In the genomic region with DNA sequence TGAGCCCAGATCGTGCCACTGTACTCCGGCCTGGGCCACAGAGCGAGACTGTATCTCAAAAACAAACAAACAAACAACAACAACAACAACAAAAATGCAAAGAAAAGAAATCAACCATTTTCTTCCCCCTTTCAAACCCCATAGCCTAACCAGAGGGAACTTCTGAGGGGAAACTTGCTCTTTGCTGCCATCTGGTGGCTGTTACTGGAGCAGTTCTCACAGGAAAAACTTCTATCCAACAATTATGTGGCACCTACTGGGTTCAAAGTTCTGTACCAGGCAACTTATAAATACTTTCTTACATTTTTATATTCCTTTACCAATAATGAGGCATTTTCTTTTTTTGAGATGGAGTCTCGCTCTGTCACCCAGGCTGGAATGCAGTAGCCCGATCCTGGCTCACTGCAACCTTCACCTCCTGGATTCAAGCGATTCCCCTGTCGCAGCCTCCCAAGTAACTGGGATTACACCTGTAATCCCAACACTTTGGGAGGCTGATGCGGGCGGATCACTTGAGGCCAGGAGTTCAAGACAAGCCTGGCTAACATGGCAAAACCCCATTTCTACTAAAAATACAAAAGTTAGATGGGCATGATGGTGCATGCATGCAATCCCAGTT, we compare ENCODE assay signal across 8 cellular contexts. TPM values are rescaled to one million over a fixed set of nuclear protein-coding genes. Genes with fewer than 3 reads are reported as not detected.
DNase-seq lines count a peak whose midpoint lies in the region; ATAC-seq and TF ChIP-seq lines count a peak whose summit lies in the region.

No MANE protein-coding gene starts in this region.

- H3K4me3 ChIP-seq in SU-DHL-6 (ENCODE audit: insufficient read depth, low read length, poor library complexity, severe bottlenecking), result no peak overlapping the region

- POLR2A ChIA-PET in activated naive CD8-positive, alpha-beta T cell treated with anti-CD3 and anti-CD28 coated beads, Interleukin-2, amount 10 ng/mL, durations not matched to agents 7 days and 5 days (lab: Charles Lee), result no interaction called here

- H3K36me3 ChIP-seq in SU-DHL-6 (ENCODE audit: low read length), result no peaks in the 10 kb centered on the region

- DNase-seq in EL (peak; percentile 54), LHCN-M2 (ENCODE audit: low read depth) (peak; percentile 46), left cardiac atrium (peak; percentile 44), sciatic nerve (ENCODE audit: low spot score) (peak; percentile 76)
- peak; percentile 54 for DNase-seq in activated naive CD8-positive, alpha-beta T cell treated with anti-CD3 and anti-CD28 coated beads, Interleukin-2, amount 10 ng/mL, durations not matched to agents 7 days and 5 days

- no peaks in the 10 kb centered on the region for H3K79me2 ChIP-seq in SU-DHL-6 (ENCODE audit: insufficient read depth, low read length)

- H3K4me1 Mint-ChIP-seq in activated naive CD8-positive, alpha-beta T cell treated with anti-CD3 and anti-CD28 coated beads, Interleukin-2, amount 10 ng/mL, durations not matched to agents 7 days and 5 days, result peaks cover 1% of the 10 kb centered on the region

- intact Hi-C loops in left cardiac atrium (cut with DNase I), result no loop called here
- intact Hi-C loops in sciatic nerve (cut with DNase I), result no loop called here

- H4K20me1 ChIP-seq in SU-DHL-6 (ENCODE audit: low read depth, low read length), result no peaks in the 10 kb centered on the region

- H3K4me2 ChIP-seq in SU-DHL-6 (ENCODE audit: low read depth, low read length, poor library complexity, severe bottlenecking), result no peak overlapping the region

- peaks cover 2% of the 10 kb centered on the region for H3K27me3 Mint-ChIP-seq in activated naive CD8-positive, alpha-beta T cell treated with anti-CD3 and anti-CD28 coated beads, Interleukin-2, amount 10 ng/mL, durations not matched to agents 7 days and 5 days

- peak; percentile 65 for ATAC-seq in activated naive CD8-positive, alpha-beta T cell treated with anti-CD3 and anti-CD28 coated beads, Interleukin-2, amount 10 ng/mL, durations not matched to agents 7 days and 5 days (ENCODE audit: low read depth)
- ATAC-seq in left cardiac atrium (peak in 1 of 2 donors; percentile 45), sciatic nerve (no peak), GM18511 (IDR thresholded peaks at IDR 0.05; ENCODE audit: unreplicated experiment) (no peak), GM21825 (IDR thresholded peaks at IDR 0.05; ENCODE audit: unreplicated experiment) (no peak)

- no peak overlapping the region for H3K27ac Mint-ChIP-seq in activated naive CD8-positive, alpha-beta T cell treated with anti-CD3 and anti-CD28 coated beads, Interleukin-2, amount 10 ng/mL, durations not matched to agents 7 days and 5 days

- no peaks in the 10 kb centered on the region for H3K36me3 Mint-ChIP-seq in activated naive CD8-positive, alpha-beta T cell treated with anti-CD3 and anti-CD28 coated beads, Interleukin-2, amount 10 ng/mL, durations not matched to agents 7 days and 5 days

- peak; percentile 66 for TF ChIP-seq CTCF in SU-DHL-6 (IDR thresholded peaks at IDR 0.05; ENCODE audit: insufficient read depth, low read length, poor library complexity, severe bottlenecking)

- no peak overlapping the region for H3K9ac ChIP-seq in SU-DHL-6 (ENCODE audit: low read length)

- no peaks in the 10 kb centered on the region for H3K27me3 ChIP-seq in SU-DHL-6 (ENCODE audit: low read length)

- no peaks in the 10 kb centered on the region for H3K9me2 ChIP-seq in SU-DHL-6 (replicated peaks; ENCODE audit: insufficient read depth, low read length)

- H3K9me3 Mint-ChIP-seq in activated naive CD8-positive, alpha-beta T cell treated with anti-CD3 and anti-CD28 coated beads, Interleukin-2, amount 10 ng/mL, durations not matched to agents 7 days and 5 days, result no peaks in the 10 kb centered on the region

- no peaks in the 10 kb centered on the region for H3K9me3 ChIP-seq in SU-DHL-6 (ENCODE audit: insufficient read depth, low read length)

- H3K27ac ChIP-seq in SU-DHL-6 (ENCODE audit: low read depth, low read length), result no peak overlapping the region

- no peak overlapping the region for H3K4me3 Mint-ChIP-seq in activated naive CD8-positive, alpha-beta T cell treated with anti-CD3 and anti-CD28 coated beads, Interleukin-2, amount 10 ng/mL, durations not matched to agents 7 days and 5 days

- no peaks in the 10 kb centered on the region for H3F3A ChIP-seq in SU-DHL-6 (ENCODE audit: insufficient read depth)

- H2AFZ ChIP-seq in SU-DHL-6 (ENCODE audit: low read depth, low read length, severe bottlenecking), result no peak overlapping the region

RNA-seq across cellular contexts. Expression of gene BICDL1, which starts 50.9 kb away (rescaled TPM):
- not detected in 2 replicates for total RNA-seq in LHCN-M2 (2014; rRNA removed)
- 0.04 TPM for polyA plus RNA-seq in LHCN-M2 (2012)
- 100 to 1,000 TPM in 1 of 2 experiments, 10 to 100 TPM in 1; 98.5 to 100 TPM for total RNA-seq in activated naive CD8-positive, alpha-beta T cell treated with anti-CD3 and anti-CD28 coated beads, Interleukin-2, amount 10 ng/mL, durations not matched to agents 7 days and 5 days
- total RNA-seq in left cardiac atrium, result 10 to 100 TPM; 12.6 to 13.4 TPM
- 1.5 TPM for total RNA-seq in sciatic nerve

Comparison
In these comparisons a context has a peak if more than half of its experiments do, and no peak if none do; other contexts are left out.
1. RNA of gene BICDL1, which starts 50.9 kb away (total RNA-seq): 98.5 to 100 TPM in activated naive CD8-positive, alpha-beta T cell treated with anti-CD3 and anti-CD28 coated beads, Interleukin-2, amount 10 ng/mL, durations not matched to agents 7 days and 5 days; 12.6 to 13.4 TPM in left cardiac atrium, 1.5 TPM in sciatic nerve (single experiment) and not detected in LHCN-M2; every median in the first group is over 4 times any median in the second.
2. Peak in every context shown above with its lines, with median percentiles within 50 percentile points of each other: DNase-seq.